In the genomic region with DNA sequence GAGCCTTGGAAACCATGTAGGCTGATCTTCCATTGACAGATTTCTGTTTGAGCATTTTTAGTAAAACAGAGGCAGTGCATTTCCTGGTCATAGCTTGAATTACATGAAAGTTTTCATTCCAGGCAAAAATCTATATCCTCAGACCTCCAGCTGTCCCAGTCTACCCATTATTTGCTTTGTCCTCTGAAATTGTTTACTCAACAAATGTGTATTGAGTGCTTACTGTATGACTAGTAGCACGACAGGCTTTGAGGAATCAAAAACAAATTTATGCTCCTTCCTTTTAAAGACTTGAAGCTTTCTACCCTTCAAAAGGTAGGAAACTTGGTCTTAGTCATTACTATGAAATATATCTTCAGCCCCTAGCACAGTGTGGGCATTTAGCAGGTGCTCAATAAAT, we compare ENCODE assay signal across 31 cellular contexts.
"Had no signal": no experiment of that assay in that cellular context is flagged by ENCODE, and none has a peak within 500 bp of the region (broad histone marks: within the 10 kb centered on the region; RNA-seq: fewer than 3 reads in every experiment).

No MANE protein-coding gene starts in this region.

- H3K4me3 ChIP-seq: adrenal gland, body of pancreas, esophagus muscularis mucosa, gastrocnemius medialis, heart left ventricle had no signal

- FAIRE-seq: colon had no signal

- H3K4me1 ChIP-seq: adrenal gland, esophagus muscularis mucosa, gastrocnemius medialis, heart left ventricle had no signal

- DNase-seq: activated CD4-positive, alpha-beta memory T cell treated with anti-CD3 and anti-CD28 coated beads for 36 hours; activated CD4-positive, alpha-beta T cell treated with anti-CD3 and anti-CD28 coated beads for 36 hours; activated CD4-positive, alpha-beta T cell treated with anti-CD3 and anti-CD28 coated beads, Interleukin-2, amount 10 ng/mL, durations not matched to agents 24 days and 14 days; activated CD4-positive, CD25-positive, alpha-beta regulatory T cell; activated CD4-positive, CD25-positive, alpha-beta regulatory T cell treated with anti-CD3 and anti-CD28 coated beads, Interleukin-2, amount 50 U/mL, for 72 hours; activated CD8-positive, alpha-beta memory T cell treated with anti-CD3 and anti-CD28 coated beads, Interleukin-2, amount 10 ng/mL, durations not matched to agents 7 days and 5 days; activated CD8-positive, alpha-beta memory T cell treated with anti-CD3 and anti-CD28 coated beads, Interleukin-2, amount 50 U/mL, for 4 hours; activated CD8-positive, alpha-beta T cell treated with anti-CD3 and anti-CD28 coated beads, Interleukin-2, amount 10 ng/mL, durations not matched to agents 7 days and 5 days; activated effector memory CD4-positive, alpha-beta T cell treated with anti-CD3 and anti-CD28 coated beads, Interleukin-2, amount 50 U/mL, for 16 hours; activated naive CD4-positive, alpha-beta T cell treated with anti-CD3 and anti-CD28 coated beads for 36 hours; activated naive CD8-positive, alpha-beta T cell treated with anti-CD3 and anti-CD28 coated beads for 36 hours; activated naive CD8-positive, alpha-beta T cell treated with anti-CD3 and anti-CD28 coated beads, Interleukin-2, amount 50 U/mL, for 24 hours; activated T-cell treated with anti-CD3 and anti-CD28 coated beads, Interleukin-2, amount 50 U/mL, for 1 hour; activated T-cell treated with anti-CD3 and anti-CD28 coated beads, Interleukin-2, amount 50 U/mL, for 48 hours; adrenal gland; amygdala; aorta; body of pancreas; caudate nucleus; cortex of kidney; dermis blood vessel endothelial cell; effector CD4-positive, alpha-beta T cell; effector memory CD8-positive, alpha-beta T cell; erythroblast; foreskin keratinocyte; gastrocnemius medialis; glutamatergic neuron; heart left ventricle; T1000 had no signal

- H3K27ac ChIP-seq: adrenal gland, body of pancreas, esophagus muscularis mucosa, foreskin keratinocyte, gastrocnemius medialis, heart left ventricle had no signal

- H3K9me3 ChIP-seq: adrenal gland, body of pancreas, esophagus muscularis mucosa, gastrocnemius medialis, heart left ventricle had no signal

- ATAC-seq: activated CD4-positive, alpha-beta T cell treated with anti-CD3 and anti-CD28 coated beads for 36 hours; activated CD8-positive, alpha-beta memory T cell treated with anti-CD3 and anti-CD28 coated beads, Interleukin-2, amount 10 ng/mL, durations not matched to agents 7 days and 5 days; activated CD8-positive, alpha-beta T cell treated with anti-CD3 and anti-CD28 coated beads, Interleukin-2, amount 10 ng/mL, durations not matched to agents 7 days and 5 days; activated naive CD8-positive, alpha-beta T cell treated with anti-CD3 and anti-CD28 coated beads, Interleukin-2, amount 50 U/mL, for 24 hours; body of pancreas; effector memory CD8-positive, alpha-beta T cell; foreskin keratinocyte; gastrocnemius medialis; heart left ventricle had no signal

- H3K27me3 ChIP-seq: adrenal gland, body of pancreas, esophagus muscularis mucosa, foreskin keratinocyte, gastrocnemius medialis had no signal

- H3K36me3 ChIP-seq: adrenal gland, esophagus muscularis mucosa, gastrocnemius medialis, heart left ventricle had no signal
